ENCODE assay signal across 14 cellular contexts in genomic region chr2:63983986-63984605, GRCh38. TPM values are rescaled to one million over a fixed set of nuclear protein-coding genes. Genes with fewer than 3 reads are reported as not detected.
DNase-seq lines count a peak whose midpoint lies in the region; ATAC-seq, FAIRE-seq and TF ChIP-seq lines count a peak whose summit lies in the region.
"Had no signal": no experiment of that assay in that cellular context is flagged by ENCODE, and none has a peak within 500 bp of the region (broad histone marks: within the 10 kb centered on the region; RNA-seq: fewer than 3 reads in every experiment).

No MANE protein-coding gene starts in this region.

- peak overlapping the region; percentile 79 for H3K27ac ChIP-seq in C4-2B
- no peak overlapping the region for H3K27ac ChIP-seq in K562 (ENCODE audit: extremely low read depth, low read depth, low read length)
- H3K27ac ChIP-seq in upper lobe of left lung, result peak overlapping the region in 1 of 4 donors; percentile 31
- H3K27ac ChIP-seq: coronary artery had no signal

- WGBS in K562 (ENCODE audit: insufficient coverage, low coverage, missing lambda C conversion rate), result 58% methylated on average over 2 of the region's 2 CpGs
- 63 to 64% methylated on average over 2 of the region's 2 CpGs for WGBS in upper lobe of left lung, 2 donors

- H3K9me3 ChIP-seq in K562 (replicated peaks; ENCODE audit: control insufficient read depth, insufficient read depth, low read depth, low read length), result no peaks in the 10 kb centered on the region; the same call in 1 of the 2 replicates
- H3K9me3 ChIP-seq in upper lobe of left lung, result peaks cover 0 to under 1% (median 0%) of the 10 kb centered on the region in 4 donors

- no peak for TF ChIP-seq EP300 in K562 (IDR thresholded peaks at IDR 0.05; ENCODE audit: low read length)
- TF ChIP-seq EP300 in upper lobe of left lung (IDR thresholded peaks at IDR 0.05), result no peak

- ATAC-seq in GM18868 (IDR thresholded peaks at IDR 0.05; ENCODE audit: unreplicated experiment) (peak; percentile 59), K562 (no peak), GM18858 (IDR thresholded peaks at IDR 0.05; ENCODE audit: unreplicated experiment) (no peak), upper lobe of left lung (ENCODE audit: low FRiP score in 2 of 2) (no peak), GM18511 (IDR thresholded peaks at IDR 0.05; ENCODE audit: unreplicated experiment) (no peak)

- BruUV-seq in K562 (replicated peaks; lab: Mats Ljungman, UMichigan), result no TSS peak

- no peak overlapping the region for H3K9ac ChIP-seq in K562 (ENCODE audit: insufficient read depth in 1 of 2, low read depth in 2 of 2, low read length in 2 of 2)

- no peak for TF ChIP-seq RAD21 in K562 (CRISPR knock-in tag; conservative IDR thresholded peaks at IDR 0.05 in 1 of 2, IDR thresholded peaks at IDR 0.05 in 1 of 2)

- in situ Hi-C loops in K562 (cut with MboI), result no loop called here

- CTCF ChIA-PET in K562 (lab: Yijun Ruan, JAX; ENCODE audit: low intra/inter-chr PET ratio), result no interaction called here

- no peak for TF ChIP-seq POLR2A in K562 (conservative IDR thresholded peaks at IDR 0.05)
- no peak for TF ChIP-seq POLR2A in upper lobe of left lung (IDR thresholded peaks at IDR 0.05)

- H3K36me3 ChIP-seq in K562 (ENCODE audit: control insufficient read depth, insufficient read depth, low read length), result peaks cover 17% of the 10 kb centered on the region; the same call in 2 of the 3 replicates
- H3K36me3 ChIP-seq in upper lobe of left lung, result peaks cover 0 to 33% (median 7%) of the 10 kb centered on the region in 4 donors

- H3K27me3 ChIP-seq in K562 (ENCODE audit: control insufficient read depth in 2 of 2, insufficient read depth in 2 of 2, low read length in 2 of 2) (no peaks in the 10 kb centered on the region), upper lobe of left lung (no peaks in the 10 kb centered on the region)

- H3K9me1 ChIP-seq in K562 (ENCODE audit: control insufficient read depth, insufficient read depth, low read length), result no peaks in the 10 kb centered on the region

- no peaks in the 10 kb centered on the region for H4K20me1 ChIP-seq in K562 (replicated peaks; ENCODE audit: control insufficient read depth, insufficient read depth, low read length)

- TF ChIP-seq CTCF in C4-2B (conservative IDR thresholded peaks at IDR 0.05), result no peak
- TF ChIP-seq CTCF in K562 (IDR thresholded peaks at IDR 0.05 in 2 of 3, conservative IDR thresholded peaks at IDR 0.05 in 1 of 3; ENCODE audit: insufficient read depth in 2 of 3, low read depth in 1 of 3, low read length in 3 of 3), result no peak
- TF ChIP-seq CTCF in upper lobe of left lung (IDR thresholded peaks at IDR 0.05), result no peak

- no peak overlapping the region for H3K4me2 ChIP-seq in K562 (ENCODE audit: insufficient read depth, low read length)

- intact Hi-C loops in K562 (cut with micrococcal nuclease), result no loop called here

- POLR2A ChIA-PET in K562 (lab: Yijun Ruan, JAX), result no interaction called here

- no peak for FAIRE-seq in K562 (lab: Jason Lieb, UNC)

- no peak overlapping the region for H2AFZ ChIP-seq in K562 (ENCODE audit: low read depth, low read length)

- peaks cover 4% of the 10 kb centered on the region; the same call in 1 of the 3 replicates for H3K79me2 ChIP-seq in K562 (ENCODE audit: control insufficient read depth, insufficient read depth, low read length)

- H3K4me1 ChIP-seq in K562 (replicated peaks in 1 of 2; ENCODE audit: control insufficient read depth in 2 of 2, insufficient read depth in 2 of 2, low read length in 2 of 2) (no peaks in the 10 kb centered on the region), upper lobe of left lung (peaks cover 9 to 15% (median 12%) of the 10 kb centered on the region in 4 donors)

- H3K4me3 ChIP-seq in K562 (no peak overlapping the region), upper lobe of left lung (no peak overlapping the region)
- H3K4me3 ChIP-seq: coronary artery had no signal

- DNase-seq in NCI-H2196 treated with DMSO at 0.1 percent for 48 hours (lab: John Stamatoyannopoulos, UW; ENCODE audit: unreplicated experiment) (peak; percentile 2), K562 (ENCODE audit: extremely low read depth in 1 of 4, low spot score in 3 of 4) (no peak), upper lobe of left lung (no peak), NCI-H1105 treated with DMSO at 0.1 percent for 48 hours (lab: John Stamatoyannopoulos, UW) (no peak)
- DNase-seq: activated T-cell treated with anti-CD3 and anti-CD28 coated beads, Interleukin-2, amount 50 U/mL, for 72 hours; amniotic stem cell; CD4-positive, alpha-beta memory T cell; NCI-H187 treated with DMSO at 0.1 percent for 48 hours; SW 1271 had no signal

TF ChIP-seq in K562, 482 proteins besides CTCF, POLR2A, EP300 and RAD21:
- no peak for TF ChIP-seq ELF4 (CRISPR knock-in tag; IDR thresholded peaks at IDR 0.05)
- TF ChIP-seq CREBBP (IDR thresholded peaks at IDR 0.05; ENCODE audit: low read depth, low read length), result no peak
- no peak for TF ChIP-seq CEBPZ (IDR thresholded peaks at IDR 0.05; ENCODE audit: borderline replicate concordance, low read depth, low read length)
- TF ChIP-seq MXI1 (IDR thresholded peaks at IDR 0.05; ENCODE audit: low read depth, low read length), result no peak
- TF ChIP-seq ILF3 (IDR thresholded peaks at IDR 0.05; ENCODE audit: borderline replicate concordance), result no peak
- no peak for TF ChIP-seq DNMT1 (IDR thresholded peaks at IDR 0.05)
- no peak for TF ChIP-seq SRF (CRISPR knock-in tag; IDR thresholded peaks at IDR 0.05)
- TF ChIP-seq ETV1 (tag; conservative IDR thresholded peaks at IDR 0.05; ENCODE audit: low read depth), result peak; percentile 26; the same call in 1 of the 2 replicates
- TF ChIP-seq EHMT2 (IDR thresholded peaks at IDR 0.05), result no peak
- no peak for TF ChIP-seq CBX1 (IDR thresholded peaks at IDR 0.05; ENCODE audit: low read depth)
- peak in 1 of 2 experiments; percentile 85; a peak in 2 of 4 replicates for TF ChIP-seq FOXA3 (CRISPR knock-in tag; conservative IDR thresholded peaks at IDR 0.05 in 1 of 2, IDR thresholded peaks at IDR 0.05 in 1 of 2)
- no peak for TF ChIP-seq TAF1 (IDR thresholded peaks at IDR 0.05; ENCODE audit: control insufficient read depth, extremely low read depth, insufficient read depth, low read length, severe bottlenecking)
- TF ChIP-seq ZNF764 (CRISPR knock-in tag; IDR thresholded peaks at IDR 0.05; ENCODE audit: low read depth), result no peak
- TF ChIP-seq ARNT (IDR thresholded peaks at IDR 0.05), result no peak

RNA-seq across cellular contexts. Expression of gene VPS54, which starts 35.1 kb away (rescaled TPM):
- total RNA-seq in K562 (2011; cell fraction: chromatin; rRNA removed; ENCODE audit: low replicate concordance), result 11.5 and 34.9 TPM in 2 replicates
- 4.5 and 6.2 TPM in 2 replicates for total RNA-seq in K562 (2011; cell fraction: nucleolus; rRNA removed)
- total RNA-seq in K562 (2011; cell fraction: nucleoplasm; rRNA removed), result 10.6 and 14.9 TPM in 2 replicates
- total RNA-seq in K562 (2014; rRNA removed) (11.9 and 12.3 TPM in 2 replicates), K562 (2014; rRNA removed; fragmentation: Illumina TruSeq; extraction: Trizol) (23.2 and 27.2 TPM in 2 replicates), K562 (2015; rRNA removed; fragmentation: Illumina TruSeq; extraction: Trizol) (20.5 and 21.4 TPM in 2 replicates), K562 (2021) (11.1 and 13.1 TPM in 2 replicates), upper lobe of left lung (10 to 100 TPM; 10.3 to 43.7 (median 21.7) TPM)
- polyA plus RNA-seq in K562 (2011; rRNA removed) (19.0 and 20.8 TPM in 2 replicates), K562 (2014; fragmentation: Illumina TruSeq; extraction: Trizol) (13.8 and 15.6 TPM in 2 replicates), K562 (2014; fragmentation: Nextera tagmentation; extraction: Ambion mirVana) (1 to 10 TPM; 4.9 to 6.1 TPM), K562 (2014; rRNA removed) (13.2 and 15.0 TPM in 2 replicates)
- polyA plus RNA-seq in K562 (2011; cell fraction: cytosol; rRNA removed), result 3.0 and 6.9 TPM in 2 replicates
- 9.3 and 17.6 TPM in 2 replicates for polyA plus RNA-seq in K562 (2011; cell fraction: nucleus; rRNA removed)
- polyA plus RNA-seq in K562 (2012), result 11.5 and 19.7 TPM in 2 replicates
- polyA minus RNA-seq in K562 (2011; rRNA and poly(A)+ RNA removed), result 29.0 and 41.4 TPM in 2 replicates
- 8.3 and 10.3 TPM in 2 replicates for polyA minus RNA-seq in K562 (2011; cell fraction: cytosol; rRNA and poly(A)+ RNA removed)
- 9.7 and 21.3 TPM in 2 replicates for polyA minus RNA-seq in K562 (2011; cell fraction: nucleus; rRNA and poly(A)+ RNA removed)
